In the genomic region with DNA sequence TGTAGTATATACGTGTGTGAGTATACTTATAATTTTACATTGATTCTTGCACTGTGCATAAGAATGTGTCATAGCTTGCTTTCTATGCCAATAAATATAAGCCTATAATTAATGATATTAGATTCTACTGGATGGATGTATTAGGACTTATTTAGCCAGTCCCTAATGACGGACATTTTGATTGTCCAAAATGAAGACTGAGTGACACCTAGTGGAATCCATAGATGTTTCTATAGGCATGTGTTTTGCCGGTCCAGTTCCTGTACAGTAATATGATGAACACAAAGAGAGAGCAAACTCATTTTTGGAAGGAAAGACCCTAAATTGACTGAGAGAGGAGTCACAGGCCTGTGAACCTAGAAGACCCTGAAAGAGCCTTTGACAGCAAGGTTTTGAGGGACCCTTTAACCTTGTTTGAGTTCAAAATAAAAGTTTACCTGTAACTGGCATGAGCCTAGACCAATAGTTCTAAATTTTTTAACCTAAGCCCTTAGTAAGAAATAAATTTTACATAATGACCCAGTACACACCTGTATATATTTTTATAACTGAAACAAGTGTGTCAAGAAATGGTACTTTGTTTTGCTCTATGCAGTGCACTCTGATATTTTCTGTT, we compare ENCODE assay signal across 8 cellular contexts. TPM values are rescaled to one million over a fixed set of nuclear protein-coding genes. Genes with fewer than 3 reads are reported as not detected.
DNase-seq lines count a peak whose midpoint lies in the region; ATAC-seq, FAIRE-seq and TF ChIP-seq lines count a peak whose summit lies in the region.

No MANE protein-coding gene starts in this region.

- peak; percentile 79 for ATAC-seq in HG02981 (IDR thresholded peaks at IDR 0.05; ENCODE audit: unreplicated experiment)
- ATAC-seq in omental fat pad (ENCODE audit: low FRiP score): no peak

- no peaks in the 10 kb centered on the region for H3K9me3 ChIP-seq in Peyer's patch

- TF ChIP-seq CTCF in Peyer's patch (IDR thresholded peaks at IDR 0.05) (peak in 4 of 6 experiments; percentile 22 to 42 (median 38)), omental fat pad (IDR thresholded peaks at IDR 0.05) (no peak)

- TF ChIP-seq POLR2A in Peyer's patch (IDR thresholded peaks at IDR 0.05): no peak

- no peaks in the 10 kb centered on the region for H3K36me3 Mint-ChIP-seq in activated CD4-positive, alpha-beta T cell treated with anti-CD3 and anti-CD28 coated beads, Interleukin-2, amount 10 ng/mL, durations not matched to agents 7 days and 5 days (ENCODE audit: low read depth)

- no peak overlapping the region for H3K4me3 ChIP-seq in Peyer's patch

- FAIRE-seq in islet of Langerhans (lab: Jason Lieb, UNC): peak; percentile 5

- no peaks in the 10 kb centered on the region for H3K27me3 Mint-ChIP-seq in activated CD4-positive, alpha-beta T cell treated with anti-CD3 and anti-CD28 coated beads, Interleukin-2, amount 10 ng/mL, durations not matched to agents 7 days and 5 days

- POLR2A ChIA-PET in activated CD4-positive, alpha-beta T cell treated with anti-CD3 and anti-CD28 coated beads, Interleukin-2, amount 10 ng/mL, durations not matched to agents 7 days and 5 days (lab: Charles Lee): no interaction called here

- peak; percentile 33 for DNase-seq in SIG-M5 treated with dmso at 0.1 percent for 504 hours (lab: John Stamatoyannopoulos, UW; ENCODE audit: unreplicated experiment)
- DNase-seq in SIG-M5 (lab: John Stamatoyannopoulos, UW): no peak
- no peak for DNase-seq in Peyer's patch
- no peak for DNase-seq in omental fat pad (ENCODE audit: low spot score)
- DNase-seq in activated CD4-positive, alpha-beta T cell treated with anti-CD3 and anti-CD28 coated beads, Interleukin-2, amount 10 ng/mL, durations not matched to agents 7 days and 5 days: no peak
- DNase-seq in cortex of kidney (lab: John Stamatoyannopoulos, UW): no peak

- peaks cover 13% of the 10 kb centered on the region for H3K4me1 Mint-ChIP-seq in activated CD4-positive, alpha-beta T cell treated with anti-CD3 and anti-CD28 coated beads, Interleukin-2, amount 10 ng/mL, durations not matched to agents 7 days and 5 days

- no peak overlapping the region for H3K27ac ChIP-seq in Peyer's patch

- no peak overlapping the region for H3K27ac Mint-ChIP-seq in activated CD4-positive, alpha-beta T cell treated with anti-CD3 and anti-CD28 coated beads, Interleukin-2, amount 10 ng/mL, durations not matched to agents 7 days and 5 days

- no peaks in the 10 kb centered on the region for H3K9me3 Mint-ChIP-seq in activated CD4-positive, alpha-beta T cell treated with anti-CD3 and anti-CD28 coated beads, Interleukin-2, amount 10 ng/mL, durations not matched to agents 7 days and 5 days

- H3K4me1 ChIP-seq in Peyer's patch: no peaks in the 10 kb centered on the region

- H3K36me3 ChIP-seq in Peyer's patch: peaks cover 0 to 10% (median 0%) of the 10 kb centered on the region in 3 donors

- H3K4me3 Mint-ChIP-seq in activated CD4-positive, alpha-beta T cell treated with anti-CD3 and anti-CD28 coated beads, Interleukin-2, amount 10 ng/mL, durations not matched to agents 7 days and 5 days: no peak overlapping the region

- no peaks in the 10 kb centered on the region for H3K27me3 ChIP-seq in Peyer's patch

- CTCF ChIA-PET in activated CD4-positive, alpha-beta T cell treated with anti-CD3 and anti-CD28 coated beads, Interleukin-2, amount 10 ng/mL, durations not matched to agents 7 days and 5 days (lab: Charles Lee): no interaction called here

RNA-seq across cellular contexts. Expression of a gene that starts 42.4 kb away (rescaled TPM):
- total RNA-seq in Peyer's patch: 1 to 10 TPM in 3 of 4 donors, under 1 TPM in 1; 0.38 to 8.4 (median 4.3) TPM
- 1 to 10 TPM; 1.6 to 3.2 (median 2.3) TPM for total RNA-seq in omental fat pad
- 1 to 10 TPM; 1.9 TPM for total RNA-seq in activated CD4-positive, alpha-beta T cell treated with anti-CD3 and anti-CD28 coated beads, Interleukin-2, amount 10 ng/mL, durations not matched to agents 7 days and 5 days

Comparison
In these comparisons a context has a peak if more than half of its experiments do, and no peak if none do; other contexts are left out.
1. CTCF ChIP-seq: peak in Peyer's patch (4 of 6); none in omental fat pad (0 of 3).